ENCODE assay signal across 1 cellular context in the genomic region with DNA sequence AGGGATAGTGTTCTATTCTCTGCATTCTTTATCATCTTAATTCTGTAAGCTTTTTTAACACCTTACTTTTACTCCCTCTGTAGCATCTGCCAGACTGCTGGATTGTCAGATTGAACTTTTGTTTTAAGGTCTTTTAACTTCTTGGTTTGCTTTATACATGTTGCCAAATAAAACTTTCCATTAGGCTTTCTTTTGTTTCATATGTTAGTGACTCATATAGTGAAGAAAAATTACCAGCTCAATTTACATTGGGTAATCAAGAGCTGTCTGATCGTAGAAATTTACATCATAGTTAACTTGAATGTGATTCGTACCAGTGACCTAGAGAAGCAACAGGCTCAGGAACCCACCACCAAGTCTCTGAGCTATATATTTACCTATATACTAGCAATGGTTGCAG.
TF ChIP-seq lines count a peak whose summit lies in the region.

No MANE protein-coding gene starts in this region.

TF ChIP-seq in WTC11, 78 proteins besides CTCF, POLR2A, EP300 and RAD21 (continued from another document):
- TF ChIP-seq, protein P1, sequence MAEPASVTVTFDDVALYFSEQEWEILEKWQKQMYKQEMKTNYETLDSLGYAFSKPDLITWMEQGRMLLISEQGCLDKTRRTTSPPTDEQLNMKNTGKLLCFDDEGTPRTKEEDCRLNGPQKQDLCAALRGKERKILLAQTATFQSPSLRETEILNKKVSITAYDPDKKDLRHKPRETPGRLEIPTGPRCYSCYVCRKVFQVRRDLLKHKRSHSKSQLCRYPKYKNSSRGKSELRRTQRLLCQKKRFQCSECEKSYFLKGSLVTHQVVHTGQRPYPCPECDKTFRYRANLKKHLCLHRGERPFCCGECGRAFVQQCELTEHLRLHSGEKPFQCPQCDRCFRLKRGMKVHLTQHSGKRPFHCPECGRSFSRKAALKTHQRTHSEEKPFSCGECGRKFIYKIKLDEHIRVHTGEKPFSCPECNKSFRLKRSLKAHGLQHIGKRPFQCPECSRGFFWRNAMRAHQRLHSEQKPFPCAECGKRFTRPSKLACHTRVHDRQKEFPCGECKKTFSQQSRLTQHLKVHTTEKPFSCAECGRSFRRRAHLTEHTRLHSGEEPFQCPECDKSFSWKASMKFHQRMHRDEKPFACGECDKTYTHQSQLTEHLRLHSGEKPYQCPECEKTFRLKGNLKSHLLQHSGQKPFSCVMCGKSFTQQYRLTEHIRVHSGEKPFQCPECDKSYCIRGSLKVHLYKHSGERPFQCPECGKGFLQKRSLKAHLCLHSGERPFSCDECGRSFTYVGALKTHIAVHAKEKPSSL (CRISPR knock-in tag; conservative IDR thresholded peaks at IDR 0.05) = no peak
- TF ChIP-seq, protein P2, sequence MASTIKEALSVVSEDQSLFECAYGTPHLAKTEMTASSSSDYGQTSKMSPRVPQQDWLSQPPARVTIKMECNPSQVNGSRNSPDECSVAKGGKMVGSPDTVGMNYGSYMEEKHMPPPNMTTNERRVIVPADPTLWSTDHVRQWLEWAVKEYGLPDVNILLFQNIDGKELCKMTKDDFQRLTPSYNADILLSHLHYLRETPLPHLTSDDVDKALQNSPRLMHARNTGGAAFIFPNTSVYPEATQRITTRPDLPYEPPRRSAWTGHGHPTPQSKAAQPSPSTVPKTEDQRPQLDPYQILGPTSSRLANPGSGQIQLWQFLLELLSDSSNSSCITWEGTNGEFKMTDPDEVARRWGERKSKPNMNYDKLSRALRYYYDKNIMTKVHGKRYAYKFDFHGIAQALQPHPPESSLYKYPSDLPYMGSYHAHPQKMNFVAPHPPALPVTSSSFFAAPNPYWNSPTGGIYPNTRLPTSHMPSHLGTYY (CRISPR knock-in tag; IDR thresholded peaks at IDR 0.05) = no peak
- TF ChIP-seq SP1 (CRISPR knock-in tag; conservative IDR thresholded peaks at IDR 0.05) (no peak), GTF2I (CRISPR knock-in tag; conservative IDR thresholded peaks at IDR 0.05) (no peak), NR2C2 (CRISPR knock-in tag; IDR thresholded peaks at IDR 0.05) (no peak)
- TF ChIP-seq, protein P3, sequence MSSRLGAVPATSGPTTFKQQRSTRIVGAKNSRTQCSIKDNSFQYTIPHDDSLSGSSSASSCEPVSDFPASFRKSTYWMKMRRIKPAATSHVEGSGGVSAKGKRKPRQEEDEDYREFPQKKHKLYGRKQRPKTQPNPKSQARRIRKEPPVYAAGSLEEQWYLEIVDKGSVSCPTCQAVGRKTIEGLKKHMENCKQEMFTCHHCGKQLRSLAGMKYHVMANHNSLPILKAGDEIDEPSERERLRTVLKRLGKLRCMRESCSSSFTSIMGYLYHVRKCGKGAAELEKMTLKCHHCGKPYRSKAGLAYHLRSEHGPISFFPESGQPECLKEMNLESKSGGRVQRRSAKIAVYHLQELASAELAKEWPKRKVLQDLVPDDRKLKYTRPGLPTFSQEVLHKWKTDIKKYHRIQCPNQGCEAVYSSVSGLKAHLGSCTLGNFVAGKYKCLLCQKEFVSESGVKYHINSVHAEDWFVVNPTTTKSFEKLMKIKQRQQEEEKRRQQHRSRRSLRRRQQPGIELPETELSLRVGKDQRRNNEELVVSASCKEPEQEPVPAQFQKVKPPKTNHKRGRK (CRISPR knock-in tag; IDR thresholded peaks at IDR 0.05; ENCODE audit: borderline replicate concordance) = no peak
- TF ChIP-seq, protein P4, sequence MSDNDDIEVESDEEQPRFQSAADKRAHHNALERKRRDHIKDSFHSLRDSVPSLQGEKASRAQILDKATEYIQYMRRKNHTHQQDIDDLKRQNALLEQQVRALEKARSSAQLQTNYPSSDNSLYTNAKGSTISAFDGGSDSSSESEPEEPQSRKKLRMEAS (CRISPR knock-in tag; IDR thresholded peaks at IDR 0.05) = no peak
TF ChIP-seq in WTC11: peak in this region for 0.
